In the genomic region with DNA sequence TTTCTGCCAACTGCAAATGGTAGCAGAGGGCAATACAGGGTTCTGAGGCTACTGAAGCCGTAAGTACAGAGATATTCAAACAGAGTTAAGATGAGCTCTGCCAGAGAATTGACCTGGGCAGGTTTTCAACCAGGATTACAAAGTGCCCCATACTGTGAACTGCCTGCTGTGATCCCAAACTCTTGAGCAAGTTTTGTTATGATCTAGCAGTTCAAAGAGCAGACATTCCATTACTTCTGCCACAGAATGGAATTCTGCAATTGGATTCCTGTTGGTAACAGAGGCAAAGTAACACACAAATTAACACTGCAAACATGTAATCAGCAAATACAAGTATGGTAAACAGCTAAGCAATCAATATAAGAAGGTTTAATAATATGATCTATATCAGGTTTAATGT, we compare ENCODE assay signal across 21 cellular contexts. TPM values are rescaled to one million over a fixed set of nuclear protein-coding genes. Genes with fewer than 3 reads are reported as not detected.
DNase-seq lines count a peak whose midpoint lies in the region; ATAC-seq, FAIRE-seq and TF ChIP-seq lines count a peak whose summit lies in the region.
"Had no signal": no experiment of that assay in that cellular context is flagged by ENCODE, and none has a peak within 500 bp of the region (broad histone marks: within the 10 kb centered on the region; RNA-seq: fewer than 3 reads in every experiment).

No MANE protein-coding gene starts in this region.

- TF ChIP-seq CTCF in VCaP (conservative IDR thresholded peaks at IDR 0.05) = no peak
- TF ChIP-seq CTCF in fibroblast of pulmonary artery (IDR thresholded peaks at IDR 0.05; ENCODE audit: low read length, missing control alignments) = no peak

- no peak overlapping the region for H3K4me3 ChIP-seq in fibroblast of pulmonary artery (replicated peaks; ENCODE audit: low read depth, low read length)
- H3K4me3 ChIP-seq: lung, prostate gland, stomach, vagina had no signal

- FAIRE-seq in GM19239 (lab: Jason Lieb, UNC) = peak; percentile 11

- no peak for ATAC-seq in GM19397 (IDR thresholded peaks at IDR 0.05; ENCODE audit: unreplicated experiment)
- ATAC-seq: activated CD4-positive, alpha-beta T cell treated with anti-CD3 and anti-CD28 coated beads for 36 hours; naive thymus-derived CD8-positive, alpha-beta T cell had no signal

- peak overlapping the region; percentile 63 for H3K27ac ChIP-seq in VCaP
- H3K27ac ChIP-seq: vagina had no signal

- DNase-seq in GM19239 (ENCODE audit: insufficient read length, low spot score) (no peak), fibroblast of pulmonary artery (ENCODE audit: low read depth) (peak; percentile 8), renal cortical epithelial cell (ENCODE audit: low read depth) (peak; percentile 78), A172 (ENCODE audit: low spot score) (no peak), foreskin melanocyte (no peak), midbrain (lab: John Stamatoyannopoulos, UW) (no peak)
- DNase-seq: activated CD4-positive, alpha-beta T cell treated with anti-CD3 and anti-CD28 coated beads for 36 hours; activated naive CD4-positive, alpha-beta T cell treated with anti-CD3 and anti-CD28 coated beads, Interleukin-2, amount 10 ng/mL, durations not matched to agents 7 days and 5 days; COR-L47; effector memory CD4-positive, alpha-beta T cell; HCEC 1CT; naive thymus-derived CD8-positive, alpha-beta T cell; NCI-H187; NCI-H524; stimulated activated CD4-positive, alpha-beta T cell treated with anti-CD3 and anti-CD28 coated beads, Interleukin-15, amount 100 ng/mL, for 24 hours; stomach had no signal

RNA-seq across cellular contexts. Expression of a gene that starts 31.2 kb away (rescaled TPM):
- 41.7 and 42.4 TPM in 2 replicates for total RNA-seq in renal cortical epithelial cell
- total RNA-seq in A172 (2014; rRNA removed; shearing (Covaris generic)) = 20.2 and 24.7 TPM in 2 replicates

RNA-seq across cellular contexts. Expression of a gene that starts 38.8 kb away (rescaled TPM):
- 3.0 and 3.4 TPM in 2 replicates for total RNA-seq in renal cortical epithelial cell
- 1.5 and 3.4 TPM in 2 replicates for total RNA-seq in A172 (2014; rRNA removed; shearing (Covaris generic))
- total RNA-seq: vagina had no signal

RNA-seq across cellular contexts. Expression of a gene that starts 39.2 kb away (rescaled TPM):
- 7.6 and 20.1 TPM in 2 replicates for total RNA-seq in renal cortical epithelial cell
- total RNA-seq in A172 (2014; rRNA removed; shearing (Covaris generic)) = 15.0 and 16.6 TPM in 2 replicates

Comparison
In these comparisons a context has a peak if more than half of its experiments do, and no peak if none do; other contexts are left out.
1. DNase-seq: peak in fibroblast of pulmonary artery (single experiment) and renal cortical epithelial cell (single experiment); none in GM19239 (single experiment), A172 (single experiment), foreskin melanocyte (single experiment) and midbrain (single experiment).